Comparison of ENCODE assay signal across 2 cellular contexts in genomic region chr7:33824911-33825459, GRCh38.
TF ChIP-seq lines count a peak whose summit lies in the region.

No MANE protein-coding gene starts in this region.

TF ChIP-seq in SK-N-SH treated with all-trans-retinoic acid at 6 μM for 48 hours, 23 proteins besides CTCF, POLR2A, EP300 and RAD21 (continued from another document):
- TF ChIP-seq PATZ1 (CRISPR knock-in tag; IDR thresholded peaks at IDR 0.05; ENCODE audit: borderline replicate concordance) (no peak), GLIS3 (CRISPR knock-in tag; IDR thresholded peaks at IDR 0.05) (no peak), TCF4 (CRISPR knock-in tag; IDR thresholded peaks at IDR 0.05; ENCODE audit: borderline replicate concordance) (no peak), PPARA (CRISPR knock-in tag; IDR thresholded peaks at IDR 0.05; ENCODE audit: borderline replicate concordance) (no peak), CREB5 (CRISPR knock-in tag; IDR thresholded peaks at IDR 0.05; ENCODE audit: low read depth) (no peak), ZNF565 (CRISPR knock-in tag; conservative IDR thresholded peaks at IDR 0.05; ENCODE audit: low read depth) (no peak)

TF ChIP-seq in SK-N-SH, 30 proteins besides CTCF, POLR2A, EP300 and RAD21 (continued from another document):
- TF ChIP-seq SMC3 (IDR thresholded peaks at IDR 0.05; ENCODE audit: low read depth, low read length) (no peak), NRF1 (IDR thresholded peaks at IDR 0.05; ENCODE audit: low read depth, low read length) (no peak), TCF12 (IDR thresholded peaks at IDR 0.05) (no peak), EZH2phosphoT487 (IDR thresholded peaks at IDR 0.05; ENCODE audit: borderline replicate concordance, low read depth) (no peak), USF1 (IDR thresholded peaks at IDR 0.05; ENCODE audit: borderline replicate concordance, low read depth) (no peak), MEF2A (IDR thresholded peaks at IDR 0.05; ENCODE audit: borderline replicate concordance, low read depth) (no peak), POLR2AphosphoS5 (IDR thresholded peaks at IDR 0.05; ENCODE audit: low read depth, low read length) (no peak), FOSL2 (IDR thresholded peaks at IDR 0.05; ENCODE audit: borderline replicate concordance, low read depth) (no peak), NFIC (IDR thresholded peaks at IDR 0.05; ENCODE audit: borderline replicate concordance) (no peak), RXRA (IDR thresholded peaks at IDR 0.05; ENCODE audit: borderline replicate concordance, low read depth) (no peak), PBX3 (IDR thresholded peaks at IDR 0.05) (no peak), USF2 (IDR thresholded peaks at IDR 0.05; ENCODE audit: borderline replicate concordance, low read depth, low read length) (no peak)
TF ChIP-seq in SK-N-SH: peak in this region for 0.
